30 cellular contexts compared by ENCODE assay signal in the genomic region with DNA sequence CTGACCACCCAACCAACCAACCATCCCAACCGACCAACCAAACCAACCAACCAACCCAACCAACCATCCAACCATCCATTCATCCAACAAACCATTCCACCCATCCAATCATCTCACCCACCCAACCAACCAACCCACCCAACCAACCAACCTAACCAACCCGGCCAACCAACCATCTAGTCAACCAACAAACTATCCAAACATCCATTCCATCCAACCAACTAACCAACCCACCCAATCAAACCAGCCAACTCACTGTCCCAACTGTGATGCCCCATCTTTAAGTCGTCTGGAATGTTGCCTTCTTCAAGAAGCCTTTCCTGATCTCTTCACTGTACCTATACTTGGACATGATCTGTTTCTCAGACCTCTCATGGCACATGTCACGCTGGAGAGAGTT. TPM values are rescaled to one million over a fixed set of nuclear protein-coding genes. Genes with fewer than 3 reads are reported as not detected.
"Had no signal": no experiment of that assay in that cellular context is flagged by ENCODE, and none has a peak within 500 bp of the region (broad histone marks: within the 10 kb centered on the region; RNA-seq: fewer than 3 reads in every experiment).

No MANE protein-coding gene starts in this region.

- ATAC-seq: activated CD4-positive, alpha-beta T cell treated with anti-CD3 and anti-CD28 coated beads for 36 hours; activated CD8-positive, alpha-beta T cell treated with anti-CD3 and anti-CD28 coated beads for 36 hours; activated naive CD4-positive, alpha-beta T cell treated with anti-CD3 and anti-CD28 coated beads, Interleukin-2, amount 50 U/mL, for 72 hours; activated T-cell treated with anti-CD3 and anti-CD28 coated beads, Interleukin-2, amount 50 U/mL, for 72 hours; effector memory CD8-positive, alpha-beta T cell had no signal

- H3K4me3 Mint-ChIP-seq: activated CD4-positive, alpha-beta T cell treated with anti-CD3 and anti-CD28 coated beads for 36 hours; activated CD4-positive, alpha-beta T cell treated with anti-CD3 and anti-CD28 coated beads, Interleukin-2, amount 10 ng/mL, durations not matched to agents 7 days and 5 days; activated CD8-positive, alpha-beta T cell treated with anti-CD3 and anti-CD28 coated beads for 36 hours; activated naive CD4-positive, alpha-beta T cell treated with anti-CD3 and anti-CD28 coated beads, Interleukin-2, amount 10 ng/mL, durations not matched to agents 7 days and 5 days; activated naive CD8-positive, alpha-beta T cell treated with anti-CD3 and anti-CD28 coated beads, Interleukin-2, amount 10 ng/mL, durations not matched to agents 7 days and 5 days; activated T-cell treated with anti-CD3 and anti-CD28 coated beads, Interleukin-2, amount 50 U/mL, for 24 hours; activated T-cell treated with anti-CD3 and anti-CD28 coated beads, Interleukin-2, amount 50 U/mL, for 72 hours; central memory CD8-positive, alpha-beta T cell; effector memory CD8-positive, alpha-beta T cell had no signal

- H3K27ac Mint-ChIP-seq: activated CD4-positive, alpha-beta T cell treated with anti-CD3 and anti-CD28 coated beads for 36 hours; activated CD4-positive, alpha-beta T cell treated with anti-CD3 and anti-CD28 coated beads, Interleukin-2, amount 10 ng/mL, durations not matched to agents 7 days and 5 days; activated CD8-positive, alpha-beta T cell treated with anti-CD3 and anti-CD28 coated beads for 36 hours; activated naive CD4-positive, alpha-beta T cell treated with anti-CD3 and anti-CD28 coated beads, Interleukin-2, amount 10 ng/mL, durations not matched to agents 7 days and 5 days; activated naive CD4-positive, alpha-beta T cell treated with anti-CD3 and anti-CD28 coated beads, Interleukin-2, amount 50 U/mL, for 72 hours; activated naive CD8-positive, alpha-beta T cell treated with anti-CD3 and anti-CD28 coated beads, Interleukin-2, amount 10 ng/mL, durations not matched to agents 7 days and 5 days; activated T-cell treated with anti-CD3 and anti-CD28 coated beads, Interleukin-2, amount 50 U/mL, for 24 hours; activated T-cell treated with anti-CD3 and anti-CD28 coated beads, Interleukin-2, amount 50 U/mL, for 72 hours; effector memory CD8-positive, alpha-beta T cell had no signal

- H3K36me3 ChIP-seq: brain microvascular endothelial cell, esophagus squamous epithelium had no signal

- H3K9me3 ChIP-seq: esophagus squamous epithelium had no signal

- DNase-seq: activated CD4-positive, alpha-beta T cell treated with anti-CD3 and anti-CD28 coated beads for 36 hours; activated CD4-positive, alpha-beta T cell treated with anti-CD3 and anti-CD28 coated beads, Interleukin-2, amount 10 ng/mL, durations not matched to agents 7 days and 5 days; activated CD4-positive, alpha-beta T cell treated with anti-CD3 and anti-CD28 coated beads, Interleukin-2, amount 50 U/mL, for 48 hours; activated CD4-positive, CD25-positive, alpha-beta regulatory T cell; activated CD4-positive, CD25-positive, alpha-beta regulatory T cell treated with anti-CD3 and anti-CD28 coated beads, Interleukin-2, amount 50 U/mL, for 72 hours; activated CD8-positive, alpha-beta memory T cell treated with anti-CD3 and anti-CD28 coated beads for 24 hours; activated CD8-positive, alpha-beta memory T cell treated with anti-CD3 and anti-CD28 coated beads, Interleukin-2, amount 50 U/mL, for 4 hours; activated CD8-positive, alpha-beta T cell treated with anti-CD3 and anti-CD28 coated beads for 36 hours; activated gamma-delta T cell; activated naive CD4-positive, alpha-beta T cell; activated naive CD4-positive, alpha-beta T cell treated with anti-CD3 and anti-CD28 coated beads, Interleukin-2, amount 10 ng/mL, durations not matched to agents 7 days and 5 days; activated naive CD8-positive, alpha-beta T cell treated with anti-CD3 and anti-CD28 coated beads, Interleukin-2, amount 10 ng/mL, durations not matched to agents 7 days and 5 days; activated T-cell treated with anti-CD3 and anti-CD28 coated beads for 4 hours; activated T-cell treated with anti-CD3 and anti-CD28 coated beads, Interleukin-2, amount 50 U/mL, for 24 hours; activated T-cell treated with anti-CD3 and anti-CD28 coated beads, Interleukin-2, amount 50 U/mL, for 72 hours; brain microvascular endothelial cell; cortex of kidney; dermis blood vessel endothelial cell; effector CD4-positive, alpha-beta T cell; effector memory CD8-positive, alpha-beta T cell; erythroblast; esophagus squamous epithelium; head of caudate nucleus; T-helper 2 cell had no signal

- H3K4me1 Mint-ChIP-seq: activated CD4-positive, alpha-beta T cell treated with anti-CD3 and anti-CD28 coated beads for 36 hours; central memory CD8-positive, alpha-beta T cell had no signal

- H3K4me3 ChIP-seq: esophagus squamous epithelium had no signal

- H3K36me3 Mint-ChIP-seq: activated naive CD4-positive, alpha-beta T cell treated with anti-CD3 and anti-CD28 coated beads, Interleukin-2, amount 10 ng/mL, durations not matched to agents 7 days and 5 days; activated naive CD4-positive, alpha-beta T cell treated with anti-CD3 and anti-CD28 coated beads, Interleukin-2, amount 50 U/mL, for 72 hours; activated naive CD8-positive, alpha-beta T cell treated with anti-CD3 and anti-CD28 coated beads, Interleukin-2, amount 10 ng/mL, durations not matched to agents 7 days and 5 days had no signal

- H3K9me3 Mint-ChIP-seq: activated CD4-positive, alpha-beta T cell treated with anti-CD3 and anti-CD28 coated beads, Interleukin-2, amount 10 ng/mL, durations not matched to agents 7 days and 5 days; activated CD8-positive, alpha-beta T cell treated with anti-CD3 and anti-CD28 coated beads for 36 hours; activated naive CD4-positive, alpha-beta T cell treated with anti-CD3 and anti-CD28 coated beads, Interleukin-2, amount 10 ng/mL, durations not matched to agents 7 days and 5 days; activated naive CD4-positive, alpha-beta T cell treated with anti-CD3 and anti-CD28 coated beads, Interleukin-2, amount 50 U/mL, for 72 hours; activated naive CD8-positive, alpha-beta T cell treated with anti-CD3 and anti-CD28 coated beads, Interleukin-2, amount 10 ng/mL, durations not matched to agents 7 days and 5 days; activated T-cell treated with anti-CD3 and anti-CD28 coated beads, Interleukin-2, amount 50 U/mL, for 24 hours; activated T-cell treated with anti-CD3 and anti-CD28 coated beads, Interleukin-2, amount 50 U/mL, for 72 hours; central memory CD8-positive, alpha-beta T cell; effector memory CD8-positive, alpha-beta T cell had no signal

- FAIRE-seq: astrocyte, bronchial epithelial cell, colon, frontal cortex had no signal

- H3K27me3 ChIP-seq: brain microvascular endothelial cell, esophagus squamous epithelium had no signal

- H3K27ac ChIP-seq: brain microvascular endothelial cell had no signal

- H3K27me3 Mint-ChIP-seq: activated CD4-positive, alpha-beta T cell treated with anti-CD3 and anti-CD28 coated beads for 36 hours; activated CD4-positive, alpha-beta T cell treated with anti-CD3 and anti-CD28 coated beads, Interleukin-2, amount 10 ng/mL, durations not matched to agents 7 days and 5 days; activated CD8-positive, alpha-beta T cell treated with anti-CD3 and anti-CD28 coated beads for 36 hours; activated naive CD4-positive, alpha-beta T cell treated with anti-CD3 and anti-CD28 coated beads, Interleukin-2, amount 10 ng/mL, durations not matched to agents 7 days and 5 days; activated naive CD8-positive, alpha-beta T cell treated with anti-CD3 and anti-CD28 coated beads, Interleukin-2, amount 10 ng/mL, durations not matched to agents 7 days and 5 days; activated T-cell treated with anti-CD3 and anti-CD28 coated beads, Interleukin-2, amount 50 U/mL, for 24 hours; central memory CD8-positive, alpha-beta T cell; effector memory CD8-positive, alpha-beta T cell had no signal

RNA-seq across cellular contexts. Expression of a gene that starts 50.9 kb away (rescaled TPM):
- total RNA-seq: activated CD8-positive, alpha-beta T cell treated with anti-CD3 and anti-CD28 coated beads for 36 hours; dermis blood vessel endothelial cell had no signal
